In genomic region chr6:14512246-14512645, GRCh38 we compare ENCODE assay signal across 25 cellular contexts.
"Had no signal": no experiment of that assay in that cellular context is flagged by ENCODE, and none has a peak within 500 bp of the region (broad histone marks: within the 10 kb centered on the region; RNA-seq: fewer than 3 reads in every experiment).

No MANE protein-coding gene starts in this region.

- H3K9me3 ChIP-seq: adrenal gland, body of pancreas had no signal

- H3K4me1 ChIP-seq: adrenal gland, body of pancreas had no signal

- DNase-seq: activated CD4-positive, alpha-beta memory T cell treated with anti-CD3 and anti-CD28 coated beads for 36 hours; activated CD4-positive, alpha-beta T cell treated with anti-CD3 and anti-CD28 coated beads for 36 hours; activated CD4-positive, alpha-beta T cell treated with anti-CD3 and anti-CD28 coated beads, Interleukin-2, amount 10 ng/mL, durations not matched to agents 24 days and 14 days; activated CD4-positive, CD25-positive, alpha-beta regulatory T cell; activated CD4-positive, CD25-positive, alpha-beta regulatory T cell treated with anti-CD3 and anti-CD28 coated beads, Interleukin-2, amount 50 U/mL, for 72 hours; activated CD8-positive, alpha-beta memory T cell treated with anti-CD3 and anti-CD28 coated beads, Interleukin-2, amount 10 ng/mL, durations not matched to agents 7 days and 5 days; activated CD8-positive, alpha-beta memory T cell treated with anti-CD3 and anti-CD28 coated beads, Interleukin-2, amount 50 U/mL, for 4 hours; activated CD8-positive, alpha-beta T cell treated with anti-CD3 and anti-CD28 coated beads, Interleukin-2, amount 10 ng/mL, durations not matched to agents 7 days and 5 days; activated effector memory CD4-positive, alpha-beta T cell treated with anti-CD3 and anti-CD28 coated beads, Interleukin-2, amount 50 U/mL, for 16 hours; activated naive CD4-positive, alpha-beta T cell treated with anti-CD3 and anti-CD28 coated beads for 36 hours; activated naive CD8-positive, alpha-beta T cell treated with anti-CD3 and anti-CD28 coated beads for 36 hours; activated naive CD8-positive, alpha-beta T cell treated with anti-CD3 and anti-CD28 coated beads, Interleukin-2, amount 50 U/mL, for 24 hours; activated T-cell treated with anti-CD3 and anti-CD28 coated beads, Interleukin-2, amount 50 U/mL, for 1 hour; activated T-cell treated with anti-CD3 and anti-CD28 coated beads, Interleukin-2, amount 50 U/mL, for 48 hours; adrenal gland; amygdala; aorta; body of pancreas; caudate nucleus; cortex of kidney; dermis blood vessel endothelial cell; effector CD4-positive, alpha-beta T cell; effector memory CD8-positive, alpha-beta T cell; foreskin fibroblast; T-helper 2 cell had no signal

- H3K36me3 ChIP-seq: adrenal gland had no signal

- H3K27ac ChIP-seq: adrenal gland, body of pancreas had no signal

- H3K4me3 ChIP-seq: adrenal gland, body of pancreas had no signal

- H3K27me3 ChIP-seq: adrenal gland, body of pancreas had no signal
